Comparison of ENCODE assay signal across 21 cellular contexts in genomic region chr7:22138886-22139285, GRCh38.
"Had no signal": no experiment of that assay in that cellular context is flagged by ENCODE, and none has a peak within 500 bp of the region (broad histone marks: within the 10 kb centered on the region; RNA-seq: fewer than 3 reads in every experiment).

No MANE protein-coding gene starts in this region.

- H3K4me1 ChIP-seq: sigmoid colon had no signal

- H3K36me3 Mint-ChIP-seq: activated naive CD4-positive, alpha-beta T cell treated with anti-CD3 and anti-CD28 coated beads, Interleukin-2, amount 10 ng/mL, durations not matched to agents 7 days and 5 days; stimulated activated memory B cell treated with anti-CD40 and anti-IgM and Interleukin-4, amounts not matched to agents 10 μg/mL and 1 μg/mL and 100 μg/mL, for 72 hours had no signal

- H3K36me3 ChIP-seq: brain microvascular endothelial cell, ovary, sigmoid colon had no signal

- H3K27me3 ChIP-seq: brain microvascular endothelial cell, ovary, sigmoid colon, tibial nerve had no signal

- DNase-seq: activated CD4-positive, alpha-beta T cell treated with anti-CD3 and anti-CD28 coated beads, Interleukin-2, amount 10 ng/mL, durations not matched to agents 7 days and 5 days; activated CD8-positive, alpha-beta T cell treated with anti-CD3 and anti-CD28 coated beads, Interleukin-2, amount 10 ng/mL, durations not matched to agents 7 days and 5 days; activated naive CD4-positive, alpha-beta T cell treated with anti-CD3 and anti-CD28 coated beads, Interleukin-2, amount 10 ng/mL, durations not matched to agents 7 days and 5 days; activated naive CD8-positive, alpha-beta T cell treated with anti-CD3 and anti-CD28 coated beads, Interleukin-2, amount 50 U/mL, for 24 hours; activated T-cell treated with anti-CD3 and anti-CD28 coated beads, Interleukin-2, amount 50 U/mL, for 24 hours; aorta; brain microvascular endothelial cell; central memory CD4-positive, alpha-beta T cell; effector memory CD8-positive, alpha-beta T cell; hypothalamus; islet precursor cell; left colon; midbrain; ovary; sigmoid colon; stimulated activated CD4-positive, alpha-beta T cell treated with anti-CD3 and anti-CD28 coated beads, Interleukin-4, amount 100 ng/mL, for 4 hours; T1000 had no signal

- H3K4me3 ChIP-seq: lung, ovary, sigmoid colon, tibial nerve had no signal

- ATAC-seq: activated CD8-positive, alpha-beta T cell treated with anti-CD3 and anti-CD28 coated beads, Interleukin-2, amount 10 ng/mL, durations not matched to agents 7 days and 5 days; activated naive CD8-positive, alpha-beta T cell treated with anti-CD3 and anti-CD28 coated beads, Interleukin-2, amount 50 U/mL, for 24 hours; effector memory CD8-positive, alpha-beta T cell had no signal

- H3K9me3 ChIP-seq: ovary, sigmoid colon, tibial nerve had no signal

- H3K9me3 Mint-ChIP-seq: activated CD4-positive, alpha-beta T cell treated with anti-CD3 and anti-CD28 coated beads, Interleukin-2, amount 10 ng/mL, durations not matched to agents 7 days and 5 days; activated naive CD4-positive, alpha-beta T cell treated with anti-CD3 and anti-CD28 coated beads, Interleukin-2, amount 10 ng/mL, durations not matched to agents 7 days and 5 days; activated naive CD8-positive, alpha-beta T cell treated with anti-CD3 and anti-CD28 coated beads, Interleukin-2, amount 50 U/mL, for 24 hours; activated T-cell treated with anti-CD3 and anti-CD28 coated beads, Interleukin-2, amount 50 U/mL, for 24 hours; effector memory CD8-positive, alpha-beta T cell; stimulated activated memory B cell treated with anti-CD40 and anti-IgM and Interleukin-4, amounts not matched to agents 10 μg/mL and 1 μg/mL and 100 μg/mL, for 72 hours had no signal

- H3K27ac Mint-ChIP-seq: activated CD4-positive, alpha-beta T cell treated with anti-CD3 and anti-CD28 coated beads, Interleukin-2, amount 10 ng/mL, durations not matched to agents 7 days and 5 days; activated CD8-positive, alpha-beta T cell treated with anti-CD3 and anti-CD28 coated beads, Interleukin-2, amount 10 ng/mL, durations not matched to agents 7 days and 5 days; activated naive CD4-positive, alpha-beta T cell treated with anti-CD3 and anti-CD28 coated beads, Interleukin-2, amount 10 ng/mL, durations not matched to agents 7 days and 5 days; activated naive CD8-positive, alpha-beta T cell treated with anti-CD3 and anti-CD28 coated beads, Interleukin-2, amount 50 U/mL, for 24 hours; activated T-cell treated with anti-CD3 and anti-CD28 coated beads, Interleukin-2, amount 50 U/mL, for 24 hours; effector memory CD8-positive, alpha-beta T cell; stimulated activated memory B cell treated with anti-CD40 and anti-IgM and Interleukin-4, amounts not matched to agents 10 μg/mL and 1 μg/mL and 100 μg/mL, for 72 hours had no signal

- H3K4me3 Mint-ChIP-seq: activated CD4-positive, alpha-beta T cell treated with anti-CD3 and anti-CD28 coated beads, Interleukin-2, amount 10 ng/mL, durations not matched to agents 7 days and 5 days; activated CD8-positive, alpha-beta T cell treated with anti-CD3 and anti-CD28 coated beads, Interleukin-2, amount 10 ng/mL, durations not matched to agents 7 days and 5 days; activated naive CD4-positive, alpha-beta T cell treated with anti-CD3 and anti-CD28 coated beads, Interleukin-2, amount 10 ng/mL, durations not matched to agents 7 days and 5 days; activated naive CD8-positive, alpha-beta T cell treated with anti-CD3 and anti-CD28 coated beads, Interleukin-2, amount 50 U/mL, for 24 hours; activated T-cell treated with anti-CD3 and anti-CD28 coated beads, Interleukin-2, amount 50 U/mL, for 24 hours; effector memory CD8-positive, alpha-beta T cell; stimulated activated memory B cell treated with anti-CD40 and anti-IgM and Interleukin-4, amounts not matched to agents 10 μg/mL and 1 μg/mL and 100 μg/mL, for 72 hours had no signal

- H3K4me1 Mint-ChIP-seq: activated CD4-positive, alpha-beta T cell treated with anti-CD3 and anti-CD28 coated beads, Interleukin-2, amount 10 ng/mL, durations not matched to agents 7 days and 5 days; activated naive CD4-positive, alpha-beta T cell treated with anti-CD3 and anti-CD28 coated beads, Interleukin-2, amount 10 ng/mL, durations not matched to agents 7 days and 5 days; activated naive CD8-positive, alpha-beta T cell treated with anti-CD3 and anti-CD28 coated beads, Interleukin-2, amount 50 U/mL, for 24 hours; stimulated activated memory B cell treated with anti-CD40 and anti-IgM and Interleukin-4, amounts not matched to agents 10 μg/mL and 1 μg/mL and 100 μg/mL, for 72 hours had no signal

- H3K27ac ChIP-seq: brain microvascular endothelial cell, epithelial cell of prostate, ovary, sigmoid colon had no signal
